13 cellular contexts compared by ENCODE assay signal in genomic region chr15:74630284-74631086, GRCh38. TPM values are rescaled to one million over a fixed set of nuclear protein-coding genes. Genes with fewer than 3 reads are reported as not detected.
DNase-seq lines count a peak whose midpoint lies in the region; ATAC-seq and TF ChIP-seq lines count a peak whose summit lies in the region.
"Had no signal": no experiment of that assay in that cellular context is flagged by ENCODE, and none has a peak within 500 bp of the region (broad histone marks: within the 10 kb centered on the region; RNA-seq: fewer than 3 reads in every experiment).

No MANE protein-coding gene starts in this region.

- peaks cover 66% of the 10 kb centered on the region for H3K4me1 ChIP-seq in OCI-LY3 (ENCODE audit: low read length)
- no peaks in the 10 kb centered on the region for H3K4me1 ChIP-seq in endodermal cell (ENCODE audit: control insufficient read depth, insufficient read depth, low read length)
- no peaks in the 10 kb centered on the region for H3K4me1 ChIP-seq in SJCRH30
- H3K4me1 ChIP-seq: BE2C had no signal

- 93% methylated on average over 5 to 6 of the region's 6 CpGs for WGBS in endodermal cell (ENCODE audit: insufficient coverage in 1 of 2, insufficient read length in 1 of 2), 2 experiments

- TF ChIP-seq CTCF in OCI-LY3 (IDR thresholded peaks at IDR 0.05; ENCODE audit: low read depth, low read length) = no peak
- no peak for TF ChIP-seq CTCF in endodermal cell (conservative IDR thresholded peaks at IDR 0.05)

- H2AFZ ChIP-seq in OCI-LY3 (ENCODE audit: low read depth, low read length) = no peak overlapping the region

- no peaks in the 10 kb centered on the region for H3K27me3 Mint-ChIP-seq in activated naive CD4-positive, alpha-beta T cell treated with anti-CD3 and anti-CD28 coated beads, Interleukin-2, amount 50 U/mL, for 24 hours
- H3K27me3 Mint-ChIP-seq in endodermal cell (ENCODE audit: insufficient read depth) = no peaks in the 10 kb centered on the region
- no peaks in the 10 kb centered on the region for H3K27me3 Mint-ChIP-seq in stimulated activated memory B cell treated with anti-CD40 and anti-IgM and Interleukin-4, amounts not matched to agents 10 μg/mL and 1 μg/mL and 100 μg/mL, for 72 hours

- H3K27ac Mint-ChIP-seq in activated naive CD4-positive, alpha-beta T cell treated with anti-CD3 and anti-CD28 coated beads, Interleukin-2, amount 50 U/mL, for 24 hours = peak overlapping the region; percentile 55
- no peak overlapping the region for H3K27ac Mint-ChIP-seq in endodermal cell
- peak overlapping the region; percentile 88 for H3K27ac Mint-ChIP-seq in stimulated activated memory B cell treated with anti-CD40 and anti-IgM and Interleukin-4, amounts not matched to agents 10 μg/mL and 1 μg/mL and 100 μg/mL, for 72 hours
- H3K27ac Mint-ChIP-seq: nephron progenitor cell had no signal

- H3K36me3 Mint-ChIP-seq in activated naive CD4-positive, alpha-beta T cell treated with anti-CD3 and anti-CD28 coated beads, Interleukin-2, amount 50 U/mL, for 24 hours = no peaks in the 10 kb centered on the region
- peaks cover 53% of the 10 kb centered on the region for H3K36me3 Mint-ChIP-seq in endodermal cell (ENCODE audit: low read depth)
- peaks cover 59% of the 10 kb centered on the region for H3K36me3 Mint-ChIP-seq in stimulated activated memory B cell treated with anti-CD40 and anti-IgM and Interleukin-4, amounts not matched to agents 10 μg/mL and 1 μg/mL and 100 μg/mL, for 72 hours

- H3K9ac ChIP-seq in OCI-LY3 (ENCODE audit: low read length) (peak overlapping the region; percentile 38), endodermal cell (ENCODE audit: extremely low read depth, low read length, poor library complexity, severe bottlenecking) (no peak overlapping the region)

- H3K27ac ChIP-seq in OCI-LY3 (ENCODE audit: low read length) = peak overlapping the region; percentile 88
- H3K27ac ChIP-seq in endodermal cell (ENCODE audit: low read depth, low read length) = no peak overlapping the region
- no peak overlapping the region for H3K27ac ChIP-seq in SJCRH30

- H3K36me3 ChIP-seq in OCI-LY3 (replicated peaks; ENCODE audit: low read depth, low read length) = peaks cover 83% of the 10 kb centered on the region
- peaks cover 92% of the 10 kb centered on the region for H3K36me3 ChIP-seq in endodermal cell (ENCODE audit: control insufficient read depth, insufficient read depth, low read length)
- peaks cover 66% of the 10 kb centered on the region for H3K36me3 ChIP-seq in SJCRH30

- ATAC-seq in stimulated activated memory B cell treated with anti-CD40 and anti-IgM and Interleukin-4, amounts not matched to agents 10 μg/mL and 1 μg/mL and 100 μg/mL, for 72 hours = peak; percentile 90
- ATAC-seq: Panc1 had no signal

- no peak overlapping the region for H3K4me3 Mint-ChIP-seq in activated naive CD4-positive, alpha-beta T cell treated with anti-CD3 and anti-CD28 coated beads, Interleukin-2, amount 50 U/mL, for 24 hours
- no peak overlapping the region for H3K4me3 Mint-ChIP-seq in endodermal cell
- H3K4me3 Mint-ChIP-seq in stimulated activated memory B cell treated with anti-CD40 and anti-IgM and Interleukin-4, amounts not matched to agents 10 μg/mL and 1 μg/mL and 100 μg/mL, for 72 hours = no peak overlapping the region
- H3K4me3 Mint-ChIP-seq: nephron progenitor cell had no signal

- no peak overlapping the region for H3K4me3 ChIP-seq in OCI-LY3 (ENCODE audit: low read length)
- no peak overlapping the region for H3K4me3 ChIP-seq in endodermal cell (ENCODE audit: low read length)
- no peak overlapping the region for H3K4me3 ChIP-seq in SJCRH30
- H3K4me3 ChIP-seq: skin epidermis had no signal

- no peaks in the 10 kb centered on the region for H3K9me3 Mint-ChIP-seq in activated naive CD4-positive, alpha-beta T cell treated with anti-CD3 and anti-CD28 coated beads, Interleukin-2, amount 50 U/mL, for 24 hours
- no peaks in the 10 kb centered on the region for H3K9me3 Mint-ChIP-seq in endodermal cell
- no peaks in the 10 kb centered on the region for H3K9me3 Mint-ChIP-seq in stimulated activated memory B cell treated with anti-CD40 and anti-IgM and Interleukin-4, amounts not matched to agents 10 μg/mL and 1 μg/mL and 100 μg/mL, for 72 hours
- H3K9me3 Mint-ChIP-seq: nephron progenitor cell had no signal

- peaks cover 33% of the 10 kb centered on the region for H4K20me1 ChIP-seq in OCI-LY3 (ENCODE audit: insufficient read depth, low read length)

- H3K27me3 ChIP-seq in OCI-LY3 (ENCODE audit: low read depth, low read length) = no peaks in the 10 kb centered on the region
- H3K27me3 ChIP-seq in endodermal cell (ENCODE audit: control insufficient read depth, insufficient read depth, low read length, poor library complexity, severe bottlenecking) = no peaks in the 10 kb centered on the region
- H3K27me3 ChIP-seq in SJCRH30 = no peaks in the 10 kb centered on the region
- H3K27me3 ChIP-seq: BE2C had no signal

- H3K9me3 ChIP-seq in OCI-LY3 (ENCODE audit: insufficient read depth, low read length) = no peaks in the 10 kb centered on the region
- no peaks in the 10 kb centered on the region for H3K9me3 ChIP-seq in endodermal cell (ENCODE audit: control insufficient read depth, low read length)
- no peaks in the 10 kb centered on the region for H3K9me3 ChIP-seq in SJCRH30 (replicated peaks)
- H3K9me3 ChIP-seq: BE2C had no signal

- peaks cover 18% of the 10 kb centered on the region for H3K79me2 ChIP-seq in OCI-LY3 (ENCODE audit: low read length)

- peak overlapping the region; percentile 34 for H3K4me2 ChIP-seq in OCI-LY3 (ENCODE audit: low read length)

- peaks cover 22% of the 10 kb centered on the region for H3K4me1 Mint-ChIP-seq in activated naive CD4-positive, alpha-beta T cell treated with anti-CD3 and anti-CD28 coated beads, Interleukin-2, amount 50 U/mL, for 24 hours
- H3K4me1 Mint-ChIP-seq in endodermal cell = no peaks in the 10 kb centered on the region
- peaks cover 66% of the 10 kb centered on the region for H3K4me1 Mint-ChIP-seq in stimulated activated memory B cell treated with anti-CD40 and anti-IgM and Interleukin-4, amounts not matched to agents 10 μg/mL and 1 μg/mL and 100 μg/mL, for 72 hours
- H3K4me1 Mint-ChIP-seq: nephron progenitor cell had no signal

- no peak for DNase-seq in activated naive CD4-positive, alpha-beta T cell treated with anti-CD3 and anti-CD28 coated beads, Interleukin-2, amount 50 U/mL, for 16 hours
- DNase-seq in endodermal cell = peak; percentile 47
- DNase-seq in SJCRH30 = no peak
- DNase-seq in NCI-H82 (lab: John Stamatoyannopoulos, UW) = no peak
- no peak for DNase-seq in 8988T
- DNase-seq: BE2C, GF-D8, nephron progenitor cell had no signal

RNA-seq across cellular contexts. Expression of gene CLK3, which starts 14.8 kb away (rescaled TPM):
- total RNA-seq in endodermal cell = 10 to 100 TPM; 53.4 to 67.3 TPM
- polyA plus RNA-seq in endodermal cell (2013, experiment 1 of 2) = 67.7 TPM
- polyA plus RNA-seq in endodermal cell (2013, experiment 2 of 2) = 60.9 TPM
- total RNA-seq in SJCRH30 (2014; rRNA removed; shearing (Covaris generic)) = 42.3 and 44.4 TPM in 2 replicates
